14 cellular contexts compared by ENCODE assay signal in the genomic region with DNA sequence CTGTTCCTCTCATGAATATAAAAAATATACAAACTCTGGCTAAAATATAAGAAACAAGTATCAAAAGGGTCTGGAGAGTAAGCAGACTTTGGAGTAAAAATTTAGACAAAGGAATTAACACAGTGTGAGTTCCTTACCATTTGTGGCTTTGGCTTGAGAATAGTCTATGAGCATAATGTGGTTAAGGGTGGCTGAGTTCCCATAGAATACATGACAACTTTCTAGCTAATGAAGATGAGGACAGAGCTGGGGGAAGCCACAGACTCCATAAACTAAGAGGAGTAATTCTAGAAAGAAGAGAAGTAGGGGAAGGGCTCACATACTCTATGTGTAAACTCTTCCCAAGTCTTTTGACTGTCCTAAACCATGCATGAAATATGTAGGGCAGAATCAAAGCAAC.
"Had no signal": no experiment of that assay in that cellular context is flagged by ENCODE, and none has a peak within 500 bp of the region (broad histone marks: within the 10 kb centered on the region; RNA-seq: fewer than 3 reads in every experiment).

No MANE protein-coding gene starts in this region.

- H3K4me1 Mint-ChIP-seq: activated naive CD8-positive, alpha-beta T cell treated with anti-CD3 and anti-CD28 coated beads for 36 hours; mesothelial cell of epicardium; naive thymus-derived CD4-positive, alpha-beta T cell; stimulated activated memory B cell treated with anti-CD40 and anti-IgM and Interleukin-4, amounts not matched to agents 10 μg/mL and 1 μg/mL and 100 μg/mL, for 72 hours had no signal

- H3K36me3 Mint-ChIP-seq: activated naive CD8-positive, alpha-beta T cell treated with anti-CD3 and anti-CD28 coated beads for 36 hours; mesothelial cell of epicardium; stimulated activated memory B cell treated with anti-CD40 and anti-IgM and Interleukin-4, amounts not matched to agents 10 μg/mL and 1 μg/mL and 100 μg/mL, for 72 hours had no signal

- H3K4me3 Mint-ChIP-seq: activated CD8-positive, alpha-beta T cell treated with anti-CD3 and anti-CD28 coated beads for 36 hours; activated naive CD8-positive, alpha-beta T cell treated with anti-CD3 and anti-CD28 coated beads for 36 hours; activated T-cell treated with anti-CD3 and anti-CD28 coated beads, Interleukin-2, amount 50 U/mL, for 72 hours; mesothelial cell of epicardium; naive thymus-derived CD4-positive, alpha-beta T cell; stimulated activated memory B cell treated with anti-CD40 and anti-IgM and Interleukin-4, amounts not matched to agents 10 μg/mL and 1 μg/mL and 100 μg/mL, for 72 hours had no signal

- ATAC-seq: activated CD8-positive, alpha-beta T cell treated with anti-CD3 and anti-CD28 coated beads for 36 hours; activated T-cell treated with anti-CD3 and anti-CD28 coated beads, Interleukin-2, amount 50 U/mL, for 72 hours; lower lobe of right lung; naive thymus-derived CD4-positive, alpha-beta T cell; right cardiac atrium; stimulated activated memory B cell treated with anti-CD40 and anti-IgM and Interleukin-4, amounts not matched to agents 10 μg/mL and 1 μg/mL and 100 μg/mL, for 72 hours had no signal

- H3K9me3 Mint-ChIP-seq: activated CD8-positive, alpha-beta T cell treated with anti-CD3 and anti-CD28 coated beads for 36 hours; activated naive CD8-positive, alpha-beta T cell treated with anti-CD3 and anti-CD28 coated beads for 36 hours; activated T-cell treated with anti-CD3 and anti-CD28 coated beads, Interleukin-2, amount 50 U/mL, for 72 hours; naive thymus-derived CD4-positive, alpha-beta T cell had no signal

- H3K27ac Mint-ChIP-seq: activated CD8-positive, alpha-beta T cell treated with anti-CD3 and anti-CD28 coated beads for 36 hours; activated naive CD8-positive, alpha-beta T cell treated with anti-CD3 and anti-CD28 coated beads for 36 hours; activated T-cell treated with anti-CD3 and anti-CD28 coated beads, Interleukin-2, amount 50 U/mL, for 72 hours; mesothelial cell of epicardium; naive thymus-derived CD4-positive, alpha-beta T cell; stimulated activated memory B cell treated with anti-CD40 and anti-IgM and Interleukin-4, amounts not matched to agents 10 μg/mL and 1 μg/mL and 100 μg/mL, for 72 hours had no signal

- H3K27me3 Mint-ChIP-seq: stimulated activated memory B cell treated with anti-CD40 and anti-IgM and Interleukin-4, amounts not matched to agents 10 μg/mL and 1 μg/mL and 100 μg/mL, for 72 hours had no signal

- DNase-seq: activated CD8-positive, alpha-beta memory T cell treated with anti-CD3 and anti-CD28 coated beads, Interleukin-2, amount 50 U/mL, for 4 hours; activated CD8-positive, alpha-beta T cell treated with anti-CD3 and anti-CD28 coated beads for 36 hours; activated gamma-delta T cell treated with Interleukin-2 at 50 U/mL for 16 hours; activated naive CD8-positive, alpha-beta T cell treated with anti-CD3 and anti-CD28 coated beads for 36 hours; activated T-cell treated with anti-CD3 and anti-CD28 coated beads, Interleukin-2, amount 50 U/mL, for 72 hours; aorta; central memory CD4-positive, alpha-beta T cell; effector CD4-positive, alpha-beta T cell; hippocampal formation; lower lobe of right lung; naive thymus-derived CD4-positive, alpha-beta T cell; right cardiac atrium had no signal
